Comparison of ENCODE assay signal across 11 cellular contexts in the genomic region with DNA sequence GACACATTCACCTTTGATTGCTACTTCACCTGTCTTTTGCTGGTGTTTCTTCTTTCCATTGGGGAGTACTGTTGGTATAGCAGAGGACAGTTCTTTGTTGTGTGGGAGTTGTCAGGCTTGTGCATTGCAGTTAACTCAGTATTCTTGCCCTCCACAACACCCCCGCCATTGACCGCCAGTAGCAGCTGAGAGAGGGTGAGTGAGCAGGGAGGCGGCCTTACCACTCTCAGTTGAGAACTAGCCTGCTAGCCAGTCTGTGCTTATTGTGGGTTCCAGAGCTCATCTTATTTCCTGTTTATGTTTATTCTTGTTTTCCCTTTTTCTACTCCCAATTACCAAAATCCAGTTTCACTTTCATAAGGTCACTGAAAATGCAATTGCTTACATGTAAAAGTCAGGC. TPM values are rescaled to one million over a fixed set of nuclear protein-coding genes. Genes with fewer than 3 reads are reported as not detected.
DNase-seq lines count a peak whose midpoint lies in the region; ATAC-seq, FAIRE-seq and TF ChIP-seq lines count a peak whose summit lies in the region.
"Had no signal": no experiment of that assay in that cellular context is flagged by ENCODE, and none has a peak within 500 bp of the region (broad histone marks: within the 10 kb centered on the region; RNA-seq: fewer than 3 reads in every experiment).

No MANE protein-coding gene starts in this region.

- H4K5ac ChIP-seq in IMR-90 (ENCODE audit: low read depth, low read length) = no peak overlapping the region

- H4K8ac ChIP-seq in IMR-90 (ENCODE audit: low read depth in 2 of 2, low read length in 2 of 2) = no peak overlapping the region

- H3K4ac ChIP-seq in IMR-90 (ENCODE audit: low read depth, low read length) = no peak overlapping the region

- no peak overlapping the region for H3K27ac ChIP-seq in CD4-positive, CD25-positive, alpha-beta regulatory T cell (ENCODE audit: insufficient read depth, low read length, poor library complexity, severe bottlenecking)
- H3K27ac ChIP-seq in IMR-90 (ENCODE audit: insufficient read depth, low read length) (no peak overlapping the region), HepG2 (ENCODE audit: extremely low read length, insufficient read depth, low read length) (no peak overlapping the region), GM23248 (no peak overlapping the region)

- no peak for FAIRE-seq in HepG2 (lab: Jason Lieb, UNC)

- H3K9me3 Mint-ChIP-seq in CD4-positive, CD25-positive, alpha-beta regulatory T cell = no peaks in the 10 kb centered on the region

- CTCF ChIA-PET in IMR-90 (lab: Yijun Ruan, JAX) = no interaction called here
- CTCF ChIA-PET in HepG2 (lab: Yijun Ruan, JAX; ENCODE audit: low intra/inter-chr PET ratio, low total read pairs) = no interaction called here

- POLR2A ChIA-PET in IMR-90 (lab: Charles Lee; ENCODE audit: unreplicated experiment) = no interaction called here
- POLR2A ChIA-PET in HepG2 (lab: Yijun Ruan, JAX) = no interaction called here

- no peak overlapping the region for H2AK9ac ChIP-seq in IMR-90 (replicated peaks; ENCODE audit: low read depth, low read length, poor library complexity)

- H4K20me1 ChIP-seq in IMR-90 (ENCODE audit: insufficient read depth, low read length) (no peaks in the 10 kb centered on the region), HepG2 (ENCODE audit: insufficient read depth, low read length) (no peaks in the 10 kb centered on the region), GM23248 (ENCODE audit: insufficient read depth) (no peaks in the 10 kb centered on the region)

- H3K36me3 ChIP-seq in CD4-positive, CD25-positive, alpha-beta regulatory T cell (ENCODE audit: control insufficient read depth, insufficient read depth, low read length) = no peaks in the 10 kb centered on the region
- H3K36me3 ChIP-seq in IMR-90 (ENCODE audit: control insufficient read depth, insufficient read depth, low read length) (no peaks in the 10 kb centered on the region), HepG2 (replicated peaks in 1 of 2; ENCODE audit: control insufficient read depth in 1 of 2, insufficient read depth in 2 of 2, low read length in 2 of 2) (no peaks in the 10 kb centered on the region), GM23248 (ENCODE audit: low read depth) (no peaks in the 10 kb centered on the region)

- in situ Hi-C loops in IMR-90 (cut with MboI; ENCODE audit: low sequenced_read_pairs) (no loop called here), HepG2 (cut with HindIII; ENCODE audit: extremely low pct_ligation_motif_present, low pct_unique_long_range_greater_than_20kb) (no loop called here), GM23248 (cut with MboI) (no loop called here)

- no peaks in the 10 kb centered on the region for H3F3A ChIP-seq in GM23248 (ENCODE audit: insufficient read depth)

- no peaks in the 10 kb centered on the region for H3K36me3 Mint-ChIP-seq in CD4-positive, CD25-positive, alpha-beta regulatory T cell

- peak overlapping the region in 2 of 3 donors; percentile 11 to 56 for H3K27ac Mint-ChIP-seq in CD4-positive, CD25-positive, alpha-beta regulatory T cell

- TF ChIP-seq EP300 in HepG2 (IDR thresholded peaks at IDR 0.05; ENCODE audit: low read depth in 2 of 2, low read length in 2 of 2) (no peak), HepG2 (CRISPR knock-in tag; IDR thresholded peaks at IDR 0.05; ENCODE audit: borderline replicate concordance) (no peak)

- H3K9me3 ChIP-seq in CD4-positive, CD25-positive, alpha-beta regulatory T cell (ENCODE audit: control insufficient read depth in 2 of 2, low read length in 2 of 2) = no peaks in the 10 kb centered on the region
- H3K9me3 ChIP-seq in IMR-90 (ENCODE audit: control insufficient read depth, insufficient read depth, low read length) = no peaks in the 10 kb centered on the region
- no peaks in the 10 kb centered on the region for H3K9me3 ChIP-seq in HepG2 (ENCODE audit: low read length)
- H3K9me3 ChIP-seq in GM23248 (ENCODE audit: low read depth) = no peaks in the 10 kb centered on the region

- no peak overlapping the region for H2BK15ac ChIP-seq in IMR-90 (ENCODE audit: low read depth, low read length)

- H3K14ac ChIP-seq in IMR-90 (replicated peaks; ENCODE audit: low read depth, low read length) = no peak overlapping the region

- TF ChIP-seq RAD21 in IMR-90 (IDR thresholded peaks at IDR 0.05; ENCODE audit: low read length) (no peak), HepG2 (CRISPR knock-in tag; IDR thresholded peaks at IDR 0.05) (no peak)

- ATAC-seq in CD4-positive, CD25-positive, alpha-beta regulatory T cell (ENCODE audit: low read depth in 2 of 2) = no peak
- ATAC-seq in GM19395 (IDR thresholded peaks at IDR 0.05; ENCODE audit: unreplicated experiment) (peak; percentile 73), IMR-90 (ENCODE audit: low read depth) (peak; percentile 53), HepG2 (no peak), HG03469 (IDR thresholded peaks at IDR 0.05; ENCODE audit: unreplicated experiment) (no peak)

- BruUV-seq in IMR-90 (replicated peaks; lab: Mats Ljungman, UMichigan) = no TSS peak
- BruUV-seq in HepG2 (replicated peaks; lab: Mats Ljungman, UMichigan) = no TSS peak

- H4K91ac ChIP-seq in IMR-90 (ENCODE audit: insufficient read depth, low read depth, low read length) = no peak overlapping the region

- dilution Hi-C loops in IMR-90 (cut with HindIII; ENCODE audit: low sequenced_read_pairs, unreplicated experiment) = no loop called here

- H3K27me3 Mint-ChIP-seq in CD4-positive, CD25-positive, alpha-beta regulatory T cell = no peaks in the 10 kb centered on the region

- intact Hi-C loops in IMR-90 (cut with micrococcal nuclease) (no loop called here), HepG2 (cut with micrococcal nuclease; ENCODE audit: unreplicated experiment) (no loop called here)

- no peak overlapping the region for H2AK5ac ChIP-seq in IMR-90 (ENCODE audit: low read depth, low read length)

- no peak overlapping the region for H2BK20ac ChIP-seq in IMR-90 (ENCODE audit: low read depth, low read length)

- peaks cover 65 to 85% (median 72%) of the 10 kb centered on the region in 4 donors for H3K4me1 Mint-ChIP-seq in CD4-positive, CD25-positive, alpha-beta regulatory T cell

- H3K9me2 ChIP-seq in GM23248 (ENCODE audit: insufficient read depth) = no peaks in the 10 kb centered on the region; the same call in 1 of the 2 replicates

- H3K56ac ChIP-seq in IMR-90 (ENCODE audit: extremely low read depth, insufficient read depth, low read length) = no peak overlapping the region

- H3K9ac ChIP-seq in IMR-90 (ENCODE audit: low read depth, low read length) = no peak overlapping the region
- H3K9ac ChIP-seq in HepG2 (ENCODE audit: insufficient read depth, low read depth, low read length) = no peak overlapping the region
- no peak overlapping the region for H3K9ac ChIP-seq in GM23248

- H3K23ac ChIP-seq in IMR-90 (ENCODE audit: low read depth, low read length) = no peak overlapping the region

- no peak overlapping the region for H3K18ac ChIP-seq in IMR-90 (ENCODE audit: low read depth, low read length)

- no peak overlapping the region for H2AFZ ChIP-seq in IMR-90 (replicated peaks; ENCODE audit: low read length, poor library complexity)
- H2AFZ ChIP-seq in HepG2 (ENCODE audit: low read length) = no peak overlapping the region
- H2AFZ ChIP-seq in GM23248 = no peak overlapping the region

- no peak for TF ChIP-seq POLR2A in IMR-90 (IDR thresholded peaks at IDR 0.05; ENCODE audit: low read depth, low read length)
- TF ChIP-seq POLR2A in HepG2 (IDR thresholded peaks at IDR 0.05; ENCODE audit: insufficient read depth in 1 of 2, low read depth in 2 of 2, low read length in 2 of 2) = no peak

- WGBS in IMR-90 (ENCODE audit: extremely low coverage in 2 of 2, insufficient read length in 1 of 2), 2 experiments = no CpG with 5 or more reads among the region's 3 CpGs
- 85% methylated on average over 3 of the region's 3 CpGs for WGBS in HepG2 (ENCODE audit: low lambda C conversion rate)
- WGBS in GM23248 (ENCODE audit: low coverage in 1 of 2, low lambda C conversion rate in 2 of 2, missing lambda C conversion rate in 2 of 2), 2 experiments = 85 to 88% methylated on average over 3 of the region's 3 CpGs

- H3K4me2 ChIP-seq in IMR-90 (ENCODE audit: low read depth, low read length) = peak overlapping the region; percentile 80; the same call in 1 of the 2 replicates
- H3K4me2 ChIP-seq in HepG2 (ENCODE audit: low read depth, low read length) = no peak overlapping the region
- H3K4me2 ChIP-seq in GM23248 (ENCODE audit: unreplicated experiment) = no peak overlapping the region

- no peak overlapping the region for H2BK120ac ChIP-seq in IMR-90 (ENCODE audit: low read depth, low read length)

- H3K4me1 ChIP-seq in CD4-positive, CD25-positive, alpha-beta regulatory T cell (ENCODE audit: control insufficient read depth, insufficient read depth, low read length, poor library complexity, severe bottlenecking) = peaks cover 47% of the 10 kb centered on the region
- H3K4me1 ChIP-seq in IMR-90 (ENCODE audit: control insufficient read depth, insufficient read depth, low read length) = peaks cover 3% of the 10 kb centered on the region
- H3K4me1 ChIP-seq in HepG2 (ENCODE audit: insufficient read depth, low read length) = no peaks in the 10 kb centered on the region
- peaks cover 9% of the 10 kb centered on the region; the same call in 1 of the 2 replicates for H3K4me1 ChIP-seq in GM23248 (ENCODE audit: insufficient read depth)

- no peaks in the 10 kb centered on the region for H3K9me1 ChIP-seq in IMR-90 (ENCODE audit: insufficient read depth, low read length)

- TF ChIP-seq CTCF in IMR-90 (conservative IDR thresholded peaks at IDR 0.05; ENCODE audit: low read depth, low read length) (no peak), HepG2 (CRISPR knock-in tag; IDR thresholded peaks at IDR 0.05) (no peak)

- H3K27me3 ChIP-seq in CD4-positive, CD25-positive, alpha-beta regulatory T cell (ENCODE audit: control insufficient read depth, insufficient read depth, low read length) = no peaks in the 10 kb centered on the region
- H3K27me3 ChIP-seq in IMR-90 (ENCODE audit: control insufficient read depth, insufficient read depth, low read length) = no peaks in the 10 kb centered on the region
- H3K27me3 ChIP-seq in HepG2 (ENCODE audit: control insufficient read depth in 1 of 2, insufficient read depth in 2 of 2, low read length in 2 of 2) = no peaks in the 10 kb centered on the region
- no peaks in the 10 kb centered on the region for H3K27me3 ChIP-seq in GM23248 (replicated peaks; ENCODE audit: insufficient read depth)

- H2BK5ac ChIP-seq in IMR-90 (ENCODE audit: low read depth, low read length, poor library complexity, severe bottlenecking) = no peak overlapping the region

- peaks cover 10 to 14% of the 10 kb centered on the region in 2 experiments; a peak in 3 of 4 replicates for H3K79me1 ChIP-seq in IMR-90 (ENCODE audit: low read depth in 1 of 2, low read length in 2 of 2)

- no peak for DNase-seq in CD4-positive, CD25-positive, alpha-beta regulatory T cell
- DNase-seq in IMR-90 (no peak), HepG2 (ENCODE audit: low spot score) (no peak), SKM-1 treated with dmso at 0.1 percent for 144 hours (lab: John Stamatoyannopoulos, UW; ENCODE audit: unreplicated experiment) (no peak), activated gamma-delta T cell treated with Interleukin-2 at 50 U/mL for 16 hours (no peak), GM23248 (no peak)
- DNase-seq: activated CD8-positive, alpha-beta memory T cell treated with anti-CD3 and anti-CD28 coated beads, Interleukin-2, amount 50 U/mL, for 4 hours; NCI-H1092; NCI-H82 had no signal

- H3K4me3 Mint-ChIP-seq in CD4-positive, CD25-positive, alpha-beta regulatory T cell = peak overlapping the region in 2 of 4 donors; percentile 50 to 59

- H3K79me2 ChIP-seq in HepG2 (ENCODE audit: insufficient read depth, low read length) (no peaks in the 10 kb centered on the region), GM23248 (ENCODE audit: insufficient read depth) (peaks cover 65% of the 10 kb centered on the region)

- peak overlapping the region; percentile 37 for H3K4me3 ChIP-seq in CD4-positive, CD25-positive, alpha-beta regulatory T cell (ENCODE audit: low read depth, low read length)
- no peak overlapping the region for H3K4me3 ChIP-seq in IMR-90 (ENCODE audit: insufficient read depth, low read depth, low read length)
- no peak overlapping the region for H3K4me3 ChIP-seq in HepG2 (replicated peaks in 1 of 3; ENCODE audit: insufficient read depth in 1 of 3, low read depth in 2 of 3, low read length in 3 of 3)
- no peak overlapping the region for H3K4me3 ChIP-seq in GM23248

RNA-seq across cellular contexts. Expression of a gene that starts 52.2 kb away (rescaled TPM):
- total RNA-seq in CD4-positive, CD25-positive, alpha-beta regulatory T cell = 83.4 TPM
- polyA plus RNA-seq in CD4-positive, CD25-positive, alpha-beta regulatory T cell = 10 to 100 TPM; 20.2 to 30.5 (median 22.9) TPM
- 24.2 and 27.6 TPM in 2 replicates for total RNA-seq in IMR-90 (2012; rRNA removed)
- 16.1 and 21.7 TPM in 2 replicates for polyA plus RNA-seq in IMR-90 (2012; rRNA removed)
- polyA plus RNA-seq in IMR-90 (2012; cell fraction: cytosol; rRNA removed) = 6.4 and 16.5 TPM in 2 replicates
- 39.6 and 54.6 TPM in 2 replicates for polyA plus RNA-seq in IMR-90 (2012; cell fraction: nucleus; rRNA removed; ENCODE audit: low replicate concordance)
- 8.2 and 19.3 TPM in 2 replicates for total RNA-seq in HepG2 (2016; rRNA removed; fragmentation: Illumina TruSeq; extraction: Trizol)
- total RNA-seq in HepG2 (2016; cell fraction: cytosol; rRNA removed; fragmentation: Illumina TruSeq; extraction: Trizol; ENCODE audit: low read depth) = 3.5 and 6.1 TPM in 2 replicates
- total RNA-seq in HepG2 (2016; cell fraction: insoluble cytoplasmic fraction; rRNA removed; fragmentation: Illumina TruSeq; extraction: Trizol) = 9.9 and 21.5 TPM in 2 replicates
- 6.0 and 6.1 TPM in 2 replicates for total RNA-seq in HepG2 (2016; cell fraction: membrane; rRNA removed; fragmentation: Illumina TruSeq; extraction: Trizol)
- 33.3 and 39.0 TPM in 2 replicates for total RNA-seq in HepG2 (2016; cell fraction: nucleus; rRNA removed; fragmentation: Illumina TruSeq; extraction: Trizol)
- 19.4 and 22.3 TPM in 2 replicates for polyA plus RNA-seq in HepG2 (2011; rRNA removed)
- polyA plus RNA-seq in HepG2 (2011; cell fraction: cytosol; rRNA removed) = 7.8 and 10.6 TPM in 2 replicates
- polyA plus RNA-seq in HepG2 (2011; cell fraction: nucleus; rRNA removed) = 48.3 and 53.9 TPM in 2 replicates
- polyA plus RNA-seq in HepG2 (2012) = 15.2 and 16.9 TPM in 2 replicates
- polyA plus RNA-seq in HepG2 (2016; cell fraction: cytosol; fragmentation: Illumina TruSeq; extraction: Trizol; ENCODE audit: low read depth) = 2.1 and 3.3 TPM in 2 replicates
- polyA plus RNA-seq in HepG2 (2016; cell fraction: insoluble cytoplasmic fraction; fragmentation: Illumina TruSeq; extraction: Trizol; ENCODE audit: low read depth) = 7.2 and 7.9 TPM in 2 replicates
- polyA plus RNA-seq in HepG2 (2016; cell fraction: membrane; fragmentation: Illumina TruSeq; extraction: Trizol; ENCODE audit: low read depth) = 3.2 and 4.3 TPM in 2 replicates
- 47.5 and 50.9 TPM in 2 replicates for polyA plus RNA-seq in HepG2 (2016; cell fraction: nucleus; fragmentation: Illumina TruSeq; extraction: Trizol; ENCODE audit: insufficient read depth, low read depth)
- polyA minus RNA-seq in HepG2 (2011; rRNA and poly(A)+ RNA removed; ENCODE audit: low replicate concordance) = 26.2 and 31.6 TPM in 2 replicates
- polyA minus RNA-seq in HepG2 (2011; cell fraction: cytosol; rRNA and poly(A)+ RNA removed) = 6.8 and 8.5 TPM in 2 replicates
- polyA minus RNA-seq in HepG2 (2011; cell fraction: nucleus; rRNA and poly(A)+ RNA removed) = 42.7 and 42.8 TPM in 2 replicates
- total RNA-seq in GM23248 (2014; rRNA removed; shearing (Covaris generic)) = 13.8 and 16.7 TPM in 2 replicates
- 10.7 and 10.8 TPM in 2 replicates for polyA plus RNA-seq in GM23248 (2016; fragmentation: Nextera tagmentation; extraction: Ambion mirVana)

Comparison
In these comparisons a context has a peak if more than half of its experiments do, and no peak if none do; other contexts are left out.
1. ATAC-seq: peak in GM19395 (single experiment) and IMR-90 (single experiment); none in CD4-positive, CD25-positive, alpha-beta regulatory T cell (0 of 2), HepG2 (single experiment) and HG03469 (single experiment).